ENCODE assay signal across 12 cellular contexts in genomic region chr7:29957921-29958320, GRCh38. TPM values are rescaled to one million over a fixed set of nuclear protein-coding genes. Genes with fewer than 3 reads are reported as not detected.
DNase-seq lines count a peak whose midpoint lies in the region; ATAC-seq and TF ChIP-seq lines count a peak whose summit lies in the region.
"Had no signal": no experiment of that assay in that cellular context is flagged by ENCODE, and none has a peak within 500 bp of the region (broad histone marks: within the 10 kb centered on the region; RNA-seq: fewer than 3 reads in every experiment).

No MANE protein-coding gene starts in this region.

- WGBS in SK-N-SH (ENCODE audit: low lambda C conversion rate), result 91% methylated on average over 5 of the region's 5 CpGs

- no peak overlapping the region for H3K9ac ChIP-seq in SK-N-SH

- H3K4me1 ChIP-seq in right atrium auricular region (no peaks in the 10 kb centered on the region), SK-N-SH (ENCODE audit: control insufficient read depth in 1 of 2, insufficient read depth in 2 of 2, low read depth in 1 of 2, low read length in 1 of 2) (peaks cover 0 to 13% of the 10 kb centered on the region in 2 experiments; a peak in 1 of 4 replicates)

- H2AFZ ChIP-seq in SK-N-SH (ENCODE audit: low read depth), result no peak overlapping the region

- H3K4me2 ChIP-seq in SK-N-SH, result no peak overlapping the region

- peaks cover 5% of the 10 kb centered on the region for H3F3A ChIP-seq in SK-N-SH (replicated peaks; ENCODE audit: insufficient read depth)

- H3K27me3 ChIP-seq in right atrium auricular region (no peaks in the 10 kb centered on the region), SK-N-SH (ENCODE audit: insufficient read depth) (no peaks in the 10 kb centered on the region)

- H3K27ac ChIP-seq in right atrium auricular region (no peak overlapping the region), SK-N-SH (ENCODE audit: low read depth in 2 of 2, low read length in 1 of 2) (peak overlapping the region in 1 of 2 experiments; percentile 50; a peak in 1 of 4 replicates)
- H3K27ac ChIP-seq: coronary artery, epithelial cell of prostate had no signal

- H3K79me2 ChIP-seq in SK-N-SH (ENCODE audit: insufficient read depth), result peaks cover 32% of the 10 kb centered on the region

- H4K20me1 ChIP-seq in SK-N-SH (ENCODE audit: insufficient read depth), result 0 out of 2 replicates have a peak, but pooled peaks cover 10% of the 10 kb centered on the region

- no peaks in the 10 kb centered on the region for H3K9me2 ChIP-seq in SK-N-SH

- TF ChIP-seq RAD21 in SK-N-SH (IDR thresholded peaks at IDR 0.05; ENCODE audit: low read length), result no peak

- H3K4me3 ChIP-seq in right atrium auricular region (no peak overlapping the region), SK-N-SH (ENCODE audit: low read depth in 2 of 2, low read length in 1 of 2) (no peak overlapping the region)
- H3K4me3 ChIP-seq: coronary artery had no signal

- in situ Hi-C loops in GM13976 (cut with MboI; ENCODE audit: low sequenced_read_pairs, unreplicated experiment), result no loop called here

- POLR2A ChIA-PET in SK-N-SH (lab: Yijun Ruan, JAX), result interaction anchor here (0.7 kb wide), 1 partner anchor 28 kb away, joined by 3 read pairs; no protein-coding TSS in a partner anchor

- CTCF ChIA-PET in SK-N-SH (lab: Yijun Ruan, JAX), result interaction anchor here (0.9 to 4.9 kb wide), 6 partner anchors 12 to 606 kb away, joined by 3 to 23 read pairs (median 4); no protein-coding TSS in a partner anchor

- TF ChIP-seq CTCF in right atrium auricular region (IDR thresholded peaks at IDR 0.05), result no peak
- no peak for TF ChIP-seq CTCF in SK-N-SH (IDR thresholded peaks at IDR 0.05)
- TF ChIP-seq CTCF in GM13976 (IDR thresholded peaks at IDR 0.05; ENCODE audit: borderline replicate concordance, control extremely low read depth, extremely low read depth, insufficient read depth, missing control alignments), result no peak
- no peak for TF ChIP-seq CTCF in GM20000 (IDR thresholded peaks at IDR 0.05; ENCODE audit: extremely low read depth, missing control alignments)

- intact Hi-C loops in cardiac septum (cut with DNase I) (loop anchor here (10.0 kb wide), 1 partner anchor 107 kb away; no protein-coding TSS in a partner anchor), posterior vena cava (cut with DNase I) (no loop called here)

- ATAC-seq in HG02852 (IDR thresholded peaks at IDR 0.05; ENCODE audit: unreplicated experiment), result no peak

- DNase-seq in right atrium auricular region (ENCODE audit: low spot score), result peak; percentile 16
- DNase-seq in cardiac septum (ENCODE audit: low spot score), result no peak
- peak; percentile 72 for DNase-seq in NCI-H2171 (lab: John Stamatoyannopoulos, UW)
- peak; percentile 50 for DNase-seq in SK-N-SH
- no peak for DNase-seq in posterior vena cava (ENCODE audit: low spot score)
- no peak for DNase-seq in GM13976 (ENCODE audit: low spot score)
- no peak for DNase-seq in GM20000 (ENCODE audit: low spot score)
- DNase-seq: activated CD4-positive, alpha-beta memory T cell treated with anti-CD3 and anti-CD28 coated beads, Interleukin-2, amount 10 ng/mL, durations not matched to agents 7 days and 5 days; NCI-H1048 had no signal

- H3K9me3 ChIP-seq in right atrium auricular region (no peaks in the 10 kb centered on the region), SK-N-SH (no peaks in the 10 kb centered on the region)

- TF ChIP-seq EP300 in SK-N-SH (IDR thresholded peaks at IDR 0.05; ENCODE audit: borderline replicate concordance in 1 of 2, low read depth in 1 of 2, low read length in 1 of 2), result no peak

- peaks cover 7% of the 10 kb centered on the region for H3K36me3 ChIP-seq in right atrium auricular region
- peaks cover 31 to 42% of the 10 kb centered on the region in 2 experiments for H3K36me3 ChIP-seq in SK-N-SH (replicated peaks in 1 of 2; ENCODE audit: control insufficient read depth in 1 of 2, insufficient read depth in 2 of 2, low read length in 1 of 2)

TF ChIP-seq in SK-N-SH, 30 proteins besides CTCF, POLR2A, EP300 and RAD21:
- TF ChIP-seq TEAD4 (IDR thresholded peaks at IDR 0.05; ENCODE audit: borderline replicate concordance, insufficient read depth), result no peak

RNA-seq across cellular contexts. Expression of gene SCRN1, which starts 31.7 kb away (rescaled TPM):
- total RNA-seq in right atrium auricular region (10 to 100 TPM; 20.2 to 33.3 TPM), cardiac septum (30.4 TPM), posterior vena cava (10 to 100 TPM; 50.6 to 57.9 TPM)
- polyA plus RNA-seq in SK-N-SH (2012; rRNA removed), result 64.3 and 87.0 TPM in 2 replicates
- polyA plus RNA-seq in SK-N-SH (2012; cell fraction: cytosol; rRNA removed), result 73.1 and 82.6 TPM in 2 replicates
- polyA plus RNA-seq in SK-N-SH (2012; cell fraction: nucleus; rRNA removed), result 40.8 and 67.2 TPM in 2 replicates

Comparison
In these comparisons a context has a peak if more than half of its experiments do, and no peak if none do; other contexts are left out.
1. DNase-seq: peak in right atrium auricular region (single experiment), NCI-H2171 (single experiment) and SK-N-SH (single experiment); none in cardiac septum (single experiment), posterior vena cava (single experiment), GM13976 (single experiment) and GM20000 (single experiment).